ENCODE assay signal across 8 cellular contexts in the genomic region with DNA sequence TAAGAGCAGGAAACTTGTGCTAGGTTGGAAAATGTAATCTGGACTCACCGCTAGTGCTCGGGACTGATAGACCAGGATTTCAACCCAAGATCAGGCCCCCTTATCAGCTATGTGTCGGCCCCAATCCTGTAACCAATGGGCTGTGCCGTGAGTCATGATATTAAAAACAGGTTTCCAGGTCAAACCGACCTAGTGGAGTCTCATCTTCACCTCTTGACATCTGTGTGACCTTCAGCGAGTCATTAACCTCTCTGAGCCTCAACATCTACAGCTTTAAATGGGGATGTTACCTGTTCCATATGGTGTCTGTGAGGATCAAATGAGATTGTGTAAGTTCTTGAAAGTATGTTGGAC. TPM values are rescaled to one million over a fixed set of nuclear protein-coding genes. Genes with fewer than 3 reads are reported as not detected.
DNase-seq lines count a peak whose midpoint lies in the region; ATAC-seq, FAIRE-seq and TF ChIP-seq lines count a peak whose summit lies in the region.

No MANE protein-coding gene starts in this region.

- peak; percentile 37 for DNase-seq in AG10803 (ENCODE audit: low read depth)
- DNase-seq in RWPE2 (ENCODE audit: low spot score), result no peak
- no peak for DNase-seq in esophagus muscularis mucosa (ENCODE audit: extremely low spot score)
- no peak for DNase-seq in pancreas
- DNase-seq in DMS153 treated with DMSO at 0.1 percent for 48 hours (lab: John Stamatoyannopoulos, UW; ENCODE audit: unreplicated experiment), result no peak
- no peak for DNase-seq in NCI-H748 (lab: John Stamatoyannopoulos, UW; ENCODE audit: unreplicated experiment)

- TF ChIP-seq CTCF in AG10803 (conservative IDR thresholded peaks at IDR 0.05; ENCODE audit: low read length) (no peak), RWPE2 (IDR thresholded peaks at IDR 0.05; ENCODE audit: poor library complexity, severe bottlenecking) (no peak), esophagus muscularis mucosa (IDR thresholded peaks at IDR 0.05) (no peak), pancreas (IDR thresholded peaks at IDR 0.05) (no peak)

- H3K4me1 ChIP-seq in RWPE2 (ENCODE audit: insufficient read depth, poor library complexity, severe bottlenecking), result peaks cover 10% of the 10 kb centered on the region
- peaks cover 25 to 47% (median 43%) of the 10 kb centered on the region in 4 donors for H3K4me1 ChIP-seq in esophagus muscularis mucosa
- H3K4me1 ChIP-seq in pancreas, result peaks cover 18 to 38% (median 21%) of the 10 kb centered on the region in 3 donors

- peaks cover 47% of the 10 kb centered on the region for H3K36me3 ChIP-seq in RWPE2 (ENCODE audit: low read depth)
- H3K36me3 ChIP-seq in esophagus muscularis mucosa, result peaks cover 11 to 36% (median 22%) of the 10 kb centered on the region in 4 donors
- peaks cover 0 to 17% (median 4%) of the 10 kb centered on the region in 3 donors for H3K36me3 ChIP-seq in pancreas

- ATAC-seq in GM19467 (IDR thresholded peaks at IDR 0.05; ENCODE audit: unreplicated experiment) (peak; percentile 1), RWPE2 (ENCODE audit: low read depth) (peak; percentile 13), pancreas (peak; percentile 4 to 17 (median 13)), HG02642 (IDR thresholded peaks at IDR 0.05; ENCODE audit: poor library complexity, unreplicated experiment) (no peak)

- FAIRE-seq in pancreas (lab: Jason Lieb, UNC), result no peak

- H3K4me3 ChIP-seq in AG10803 (ENCODE audit: low read length) (peak overlapping the region; percentile 96), RWPE2 (ENCODE audit: severe bottlenecking) (peak overlapping the region; percentile 90), esophagus muscularis mucosa (peak overlapping the region; percentile 72 to 98 (median 96)), pancreas (peak overlapping the region; percentile 91 to 99 (median 96))

- WGBS in esophagus muscularis mucosa, result 2% methylated on average over 5 of the region's 6 CpGs
- WGBS in pancreas, 2 donors, result 0% methylated on average over 6 of the region's 6 CpGs

- H3K9me3 ChIP-seq in RWPE2 (ENCODE audit: severe bottlenecking) (no peaks in the 10 kb centered on the region), esophagus muscularis mucosa (no peaks in the 10 kb centered on the region), pancreas (no peaks in the 10 kb centered on the region)

- peak overlapping the region; percentile 67 for H3K27ac ChIP-seq in RWPE2 (ENCODE audit: poor library complexity, severe bottlenecking)
- peak overlapping the region; percentile 79 to 88 (median 82) for H3K27ac ChIP-seq in esophagus muscularis mucosa (replicated peaks in 1 of 4)
- H3K27ac ChIP-seq in pancreas, result peak overlapping the region; percentile 73 to 85 (median 80)

- no peak for TF ChIP-seq POLR2A in esophagus muscularis mucosa (IDR thresholded peaks at IDR 0.05; ENCODE audit: low read depth)

- TF ChIP-seq EP300 in esophagus muscularis mucosa (IDR thresholded peaks at IDR 0.05), result no peak

- H3K27me3 ChIP-seq in RWPE2 (ENCODE audit: insufficient read depth, poor library complexity, severe bottlenecking) (no peaks in the 10 kb centered on the region), esophagus muscularis mucosa (no peaks in the 10 kb centered on the region), pancreas (no peaks in the 10 kb centered on the region)

- intact Hi-C loops in esophagus muscularis mucosa (cut with DNase I), result loop anchor here (5.0 to 10.0 kb wide), 3 partner anchors 69 to 167 kb away; partner anchors contain the start of genes ABAT, CARHSP1 and USP7
- intact Hi-C loops in pancreas (cut with DNase I), result no loop called here

RNA-seq across cellular contexts. Expression of gene PMM2, which starts 0.5 kb away (rescaled TPM):
- total RNA-seq in esophagus muscularis mucosa (10 to 100 TPM; 19.6 to 34.3 (median 23.5) TPM), pancreas (10 to 100 TPM; 19.2 to 40.3 (median 29.4) TPM)
- 10 to 100 TPM; 19.6 to 23.9 TPM for polyA plus RNA-seq in pancreas

RNA-seq across cellular contexts. Expression of gene TMEM186, which starts 0.7 kb away (rescaled TPM):
- total RNA-seq in esophagus muscularis mucosa, result 10 to 100 TPM in 2 of 4 donors, 1 to 10 TPM in 2; 7.9 to 12.2 (median 9.6) TPM
- 1 to 10 TPM; 2.7 to 6.1 (median 4.4) TPM for total RNA-seq in pancreas
- polyA plus RNA-seq in pancreas, result 1 to 10 TPM; 3.8 to 9.3 TPM
